In genomic region chr15:35540885-35541284, GRCh38 we compare ENCODE assay signal across 18 cellular contexts. TPM values are rescaled to one million over a fixed set of nuclear protein-coding genes. Genes with fewer than 3 reads are reported as not detected.
DNase-seq lines count a peak whose midpoint lies in the region; ATAC-seq and TF ChIP-seq lines count a peak whose summit lies in the region.
"Had no signal": no experiment of that assay in that cellular context is flagged by ENCODE, and none has a peak within 500 bp of the region (broad histone marks: within the 10 kb centered on the region; RNA-seq: fewer than 3 reads in every experiment).

No MANE protein-coding gene starts in this region.

- TF ChIP-seq CTCF in fibroblast of pulmonary artery (IDR thresholded peaks at IDR 0.05; ENCODE audit: low read length, missing control alignments): no peak
- TF ChIP-seq CTCF in neural progenitor cell (IDR thresholded peaks at IDR 0.05): no peak

- H3K9me3 ChIP-seq in GM23248 (ENCODE audit: low read depth) (no peaks in the 10 kb centered on the region), adipocyte (ENCODE audit: control insufficient read depth, low read length) (no peaks in the 10 kb centered on the region), skeletal muscle satellite cell (replicated peaks; ENCODE audit: low read length) (no peaks in the 10 kb centered on the region), neural progenitor cell (ENCODE audit: low read depth) (no peaks in the 10 kb centered on the region)
- H3K9me3 ChIP-seq: HAP-1 had no signal

- H2AFZ ChIP-seq in GM23248: no peak overlapping the region
- H2AFZ ChIP-seq in neural progenitor cell (replicated peaks): no peak overlapping the region

- H4K20me1 ChIP-seq in GM23248 (ENCODE audit: insufficient read depth) (no peaks in the 10 kb centered on the region), neural progenitor cell (ENCODE audit: low read depth) (no peaks in the 10 kb centered on the region)

- peaks cover 10% of the 10 kb centered on the region for H3K4me1 Mint-ChIP-seq in neural progenitor cell

- no peak overlapping the region for H3K27ac Mint-ChIP-seq in neural progenitor cell
- H3K27ac Mint-ChIP-seq: stimulated activated memory B cell treated with anti-CD40 and anti-IgM and Interleukin-4, amounts not matched to agents 10 μg/mL and 1 μg/mL and 100 μg/mL, for 72 hours had no signal

- no peaks in the 10 kb centered on the region for H3K9me3 Mint-ChIP-seq in neural progenitor cell
- H3K9me3 Mint-ChIP-seq: stimulated activated memory B cell treated with anti-CD40 and anti-IgM and Interleukin-4, amounts not matched to agents 10 μg/mL and 1 μg/mL and 100 μg/mL, for 72 hours had no signal

- H3K9ac ChIP-seq in GM23248: no peak overlapping the region
- no peak overlapping the region for H3K9ac ChIP-seq in adipocyte (ENCODE audit: low read length)
- no peak overlapping the region for H3K9ac ChIP-seq in skeletal muscle satellite cell (ENCODE audit: low read depth, low read length)
- H3K9ac ChIP-seq in neural progenitor cell: no peak overlapping the region

- in situ Hi-C loops in GM23248 (cut with MboI): no loop called here

- H3K4me3 ChIP-seq in GM23248 (peak overlapping the region; percentile 25), adipocyte (ENCODE audit: low read length) (no peak overlapping the region), fibroblast of pulmonary artery (replicated peaks; ENCODE audit: low read depth, low read length) (no peak overlapping the region), skeletal muscle satellite cell (ENCODE audit: low read length) (no peak overlapping the region), neural progenitor cell (no peak overlapping the region)
- H3K4me3 ChIP-seq: HAP-1 had no signal

- H3F3A ChIP-seq in GM23248 (ENCODE audit: insufficient read depth) (peaks cover 31% of the 10 kb centered on the region), neural progenitor cell (ENCODE audit: low read depth) (peaks cover 6% of the 10 kb centered on the region)

- 0 to 4% methylated on average over 1 of the region's 1 CpG for WGBS in GM23248 (ENCODE audit: low coverage in 1 of 2, low lambda C conversion rate in 2 of 2, missing lambda C conversion rate in 2 of 2), 2 experiments

- peaks cover 2% of the 10 kb centered on the region for H3K27me3 Mint-ChIP-seq in neural progenitor cell (ENCODE audit: insufficient read depth, low read depth)
- H3K27me3 Mint-ChIP-seq: stimulated activated memory B cell treated with anti-CD40 and anti-IgM and Interleukin-4, amounts not matched to agents 10 μg/mL and 1 μg/mL and 100 μg/mL, for 72 hours had no signal

- DNase-seq in GM23248 (peak; percentile 85), adipocyte (ENCODE audit: low read depth) (peak; percentile 80), fibroblast of pulmonary artery (ENCODE audit: low read depth) (peak; percentile 51), neural progenitor cell (ENCODE audit: low spot score) (no peak), NCI-H2196 treated with DMSO at 0.1 percent for 48 hours (lab: John Stamatoyannopoulos, UW; ENCODE audit: unreplicated experiment) (no peak)
- no peak for DNase-seq in stimulated activated CD4-positive, alpha-beta T cell treated with anti-CD3 and anti-CD28 coated beads, Interleukin-15, amount 100 ng/mL, for 24 hours
- DNase-seq: central memory CD4-positive, alpha-beta T cell; DMS153; effector CD8-positive, alpha-beta T cell; left colon; NCI-H1436 treated with DMSO at 0.1 percent for 48 hours; NCI-H2171; retina had no signal

- H3K4me1 ChIP-seq in GM23248 (ENCODE audit: insufficient read depth) (peaks cover 26% of the 10 kb centered on the region), adipocyte (ENCODE audit: control insufficient read depth, insufficient read depth, low read length) (peaks cover 19% of the 10 kb centered on the region), skeletal muscle satellite cell (ENCODE audit: control insufficient read depth, insufficient read depth, low read length) (peaks cover 19% of the 10 kb centered on the region), neural progenitor cell (peaks cover 7% of the 10 kb centered on the region)

- no peaks in the 10 kb centered on the region for H3K9me2 ChIP-seq in GM23248 (ENCODE audit: insufficient read depth)

- H3K27me3 ChIP-seq in GM23248 (replicated peaks; ENCODE audit: insufficient read depth): no peaks in the 10 kb centered on the region
- H3K27me3 ChIP-seq in adipocyte (replicated peaks; ENCODE audit: control insufficient read depth, insufficient read depth, low read length): no peaks in the 10 kb centered on the region
- no peaks in the 10 kb centered on the region for H3K27me3 ChIP-seq in skeletal muscle satellite cell (ENCODE audit: control insufficient read depth, insufficient read depth, low read length)
- H3K27me3 ChIP-seq in neural progenitor cell: no peaks in the 10 kb centered on the region

- no peak overlapping the region for H3K4me3 Mint-ChIP-seq in neural progenitor cell
- H3K4me3 Mint-ChIP-seq: stimulated activated memory B cell treated with anti-CD40 and anti-IgM and Interleukin-4, amounts not matched to agents 10 μg/mL and 1 μg/mL and 100 μg/mL, for 72 hours had no signal

- H3K79me2 ChIP-seq in GM23248 (ENCODE audit: insufficient read depth) (0 out of 2 replicates have a peak, but pooled peaks cover 9% of the 10 kb centered on the region), neural progenitor cell (ENCODE audit: low read depth) (peaks cover 22% of the 10 kb centered on the region)

- peaks cover 2% of the 10 kb centered on the region for H3K36me3 Mint-ChIP-seq in neural progenitor cell

- H3K27ac ChIP-seq in GM23248: peak overlapping the region; percentile 47
- H3K27ac ChIP-seq in neural progenitor cell: no peak overlapping the region

- H3K4me2 ChIP-seq in GM23248 (ENCODE audit: unreplicated experiment): peak overlapping the region; percentile 55
- H3K4me2 ChIP-seq in skeletal muscle satellite cell (ENCODE audit: low read length): peak overlapping the region; percentile 4
- no peak overlapping the region for H3K4me2 ChIP-seq in neural progenitor cell

- H3K36me3 ChIP-seq in GM23248 (ENCODE audit: low read depth): 0 out of 2 replicates have a peak, but pooled peaks cover 15% of the 10 kb centered on the region
- peaks cover 14% of the 10 kb centered on the region for H3K36me3 ChIP-seq in adipocyte (ENCODE audit: control insufficient read depth, insufficient read depth, low read length, severe bottlenecking)
- H3K36me3 ChIP-seq in skeletal muscle satellite cell (ENCODE audit: insufficient read depth, low read length): no peaks in the 10 kb centered on the region
- no peaks in the 10 kb centered on the region for H3K36me3 ChIP-seq in neural progenitor cell

- ATAC-seq in HG03520 (IDR thresholded peaks at IDR 0.05; ENCODE audit: unreplicated experiment): no peak
- ATAC-seq: activated CD4-positive, CD25-positive, alpha-beta regulatory T cell treated with anti-CD3 and anti-CD28 coated beads, Interleukin-2, amount 50 U/mL, for 24 hours; left colon; stimulated activated memory B cell treated with anti-CD40 and anti-IgM and Interleukin-4, amounts not matched to agents 10 μg/mL and 1 μg/mL and 100 μg/mL, for 72 hours had no signal

RNA-seq across cellular contexts. Expression of gene DPH6, which starts 5.1 kb away (rescaled TPM):
- total RNA-seq in GM23248 (2014; rRNA removed; shearing (Covaris generic)): 4.4 and 28.6 TPM in 2 replicates
- 9.9 and 14.2 TPM in 2 replicates for polyA plus RNA-seq in GM23248 (2016; fragmentation: Nextera tagmentation; extraction: Ambion mirVana)
- 7.4 and 16.2 TPM in 2 replicates for total RNA-seq in skeletal muscle satellite cell (2012; rRNA removed)
- total RNA-seq in neural progenitor cell (ENCODE audit: low replicate concordance): 27.2 and 41.1 TPM in 2 replicates

Comparison
In these comparisons a context has a peak if more than half of its experiments do, and no peak if none do; other contexts are left out.
1. DNase-seq: peak in GM23248 (single experiment), adipocyte (single experiment) and fibroblast of pulmonary artery (single experiment); none in neural progenitor cell (single experiment), NCI-H2196 treated with DMSO at 0.1 percent for 48 hours (single experiment) and stimulated activated CD4-positive, alpha-beta T cell treated with anti-CD3 and anti-CD28 coated beads, Interleukin-15, amount 100 ng/mL, for 24 hours (single experiment).